In genomic region chr2:132632000-132632649, GRCh38 we compare ENCODE assay signal across 10 cellular contexts. TPM values are rescaled to one million over a fixed set of nuclear protein-coding genes. Genes with fewer than 3 reads are reported as not detected.
DNase-seq lines count a peak whose midpoint lies in the region; ATAC-seq lines count a peak whose summit lies in the region.
"Had no signal": no experiment of that assay in that cellular context is flagged by ENCODE, and none has a peak within 500 bp of the region (broad histone marks: within the 10 kb centered on the region; RNA-seq: fewer than 3 reads in every experiment).

No MANE protein-coding gene starts in this region.

- H3K4me1 ChIP-seq in HUES48 (ENCODE audit: control insufficient read depth, insufficient read depth, low read length) (peaks cover 11% of the 10 kb centered on the region), mesenchymal stem cell (ENCODE audit: control insufficient read depth, insufficient read depth, low read depth, low read length) (peaks cover 13% of the 10 kb centered on the region)
- H3K4me1 ChIP-seq: uterus had no signal

- H3K14ac ChIP-seq in mesenchymal stem cell (ENCODE audit: low read length in 2 of 2) = no peak overlapping the region

- H3K9me3 ChIP-seq in HUES48 (ENCODE audit: control insufficient read depth, insufficient read depth, low read length) (no peaks in the 10 kb centered on the region), mesenchymal stem cell (ENCODE audit: control insufficient read depth, low read length) (no peaks in the 10 kb centered on the region)
- H3K9me3 ChIP-seq: uterus had no signal

- H4K91ac ChIP-seq in mesenchymal stem cell (ENCODE audit: low read length) = no peak overlapping the region

- H3K4ac ChIP-seq in mesenchymal stem cell (ENCODE audit: low read depth in 1 of 2, low read length in 2 of 2) = no peak overlapping the region

- no peak overlapping the region for H2BK120ac ChIP-seq in mesenchymal stem cell (ENCODE audit: low read depth, low read length)

- no peak overlapping the region for H4K8ac ChIP-seq in mesenchymal stem cell (ENCODE audit: low read length)

- H3K18ac ChIP-seq in mesenchymal stem cell (ENCODE audit: low read depth in 1 of 2, low read length in 2 of 2) = no peak overlapping the region

- H3K79me1 ChIP-seq in mesenchymal stem cell (replicated peaks; ENCODE audit: low read length, poor library complexity, severe bottlenecking) = peaks cover 24% of the 10 kb centered on the region

- H3K23ac ChIP-seq in mesenchymal stem cell (ENCODE audit: low read length in 2 of 2) = no peak overlapping the region

- ATAC-seq in HG03460 (IDR thresholded peaks at IDR 0.05; ENCODE audit: unreplicated experiment) = no peak

- H2BK15ac ChIP-seq in mesenchymal stem cell (ENCODE audit: low read depth, poor library complexity, severe bottlenecking) = no peak overlapping the region

- H2AFZ ChIP-seq in mesenchymal stem cell (ENCODE audit: low read depth, low read length) = no peak overlapping the region

- H3K27ac ChIP-seq in HUES48 (ENCODE audit: low read depth, low read length) (peak overlapping the region; percentile 18), caudate nucleus (ENCODE audit: low read depth, low read length) (peak overlapping the region; percentile 32), mesenchymal stem cell (ENCODE audit: low read length, poor library complexity, severe bottlenecking) (peak overlapping the region; percentile 16)
- H3K27ac ChIP-seq: cardiac muscle cell, uterus had no signal

- no peak overlapping the region for H3K4me2 ChIP-seq in mesenchymal stem cell (ENCODE audit: low read length, poor library complexity, severe bottlenecking)

- DNase-seq in caudate nucleus (lab: John Stamatoyannopoulos, UW) = peak in 28 of 61 donors; percentile 5 to 78 (median 28)
- DNase-seq in mesenchymal stem cell = peak; percentile 24
- no peak for DNase-seq in NCI-H748 (lab: John Stamatoyannopoulos, UW; ENCODE audit: unreplicated experiment)
- no peak for DNase-seq in SIG-M5 (lab: John Stamatoyannopoulos, UW)
- DNase-seq in NCI-H1048 (lab: John Stamatoyannopoulos, UW) = no peak
- DNase-seq: NCI-H187 treated with DMSO at 0.1 percent for 48 hours, uterus had no signal

- H3K4me3 ChIP-seq in HUES48 (ENCODE audit: low read depth, low read length) = no peak overlapping the region
- H3K4me3 ChIP-seq in mesenchymal stem cell (ENCODE audit: insufficient read depth in 1 of 2, low read depth in 1 of 2, low read length in 2 of 2) = peak overlapping the region in 1 of 2 experiments; percentile 14
- H3K4me3 ChIP-seq: cardiac muscle cell, uterus had no signal

- H2AK5ac ChIP-seq in mesenchymal stem cell (ENCODE audit: low read length, severe bottlenecking) = no peak overlapping the region

- H3K9ac ChIP-seq in HUES48 (ENCODE audit: low read depth, low read length) (no peak overlapping the region), mesenchymal stem cell (ENCODE audit: low read length) (peak overlapping the region; percentile 45)

- no peaks in the 10 kb centered on the region for H3K27me3 ChIP-seq in HUES48 (ENCODE audit: control insufficient read depth, insufficient read depth, low read length)
- no peaks in the 10 kb centered on the region for H3K27me3 ChIP-seq in mesenchymal stem cell (ENCODE audit: control insufficient read depth in 1 of 2, insufficient read depth in 1 of 2, low read length in 2 of 2)
- H3K27me3 ChIP-seq: uterus had no signal

- WGBS in mesenchymal stem cell = 34% methylated on average over 6 of the region's 6 CpGs

- no peak overlapping the region for H2BK12ac ChIP-seq in mesenchymal stem cell (ENCODE audit: low read length in 2 of 2)

- no peak overlapping the region for H2BK5ac ChIP-seq in mesenchymal stem cell (ENCODE audit: low read depth, low read length, poor library complexity, severe bottlenecking)

- H3K36me3 ChIP-seq in HUES48 (ENCODE audit: control insufficient read depth, insufficient read depth, low read length) = no peaks in the 10 kb centered on the region
- no peaks in the 10 kb centered on the region for H3K36me3 ChIP-seq in mesenchymal stem cell (ENCODE audit: control insufficient read depth in 1 of 2, insufficient read depth in 2 of 2, low read depth in 1 of 2, low read length in 2 of 2)
- H3K36me3 ChIP-seq: cardiac muscle cell, uterus had no signal

RNA-seq across cellular contexts. Expression of gene LYPD1, which starts 37.9 kb away (rescaled TPM):
- 1.3 TPM for polyA plus RNA-seq in mesenchymal stem cell (2013, experiment 1 of 2)
- polyA plus RNA-seq in mesenchymal stem cell (2013, experiment 2 of 2) = 1.5 TPM
